ENCODE assay signal across 8 cellular contexts in genomic region chr2:10835052-10835970, GRCh38. TPM values are rescaled to one million over a fixed set of nuclear protein-coding genes. Genes with fewer than 3 reads are reported as not detected.
DNase-seq lines count a peak whose midpoint lies in the region; TF ChIP-seq lines count a peak whose summit lies in the region.

No MANE protein-coding gene starts in this region.

- DNase-seq in GM03348 (ENCODE audit: low spot score) (peak; percentile 89), HAP-1 (ENCODE audit: low spot score in 2 of 2) (peak; percentile 61 to 93), NCI-H1694 treated with DMSO at 0.1 percent for 48 hours (lab: John Stamatoyannopoulos, UW) (peak; percentile 91), cardiac fibroblast (ENCODE audit: low read depth in 2 of 2) (peak; percentile 43 to 54), lung microvascular endothelial cell (ENCODE audit: low read depth in 2 of 2) (peak; percentile 49 to 69), cerebellar nuclear complex (lab: John Stamatoyannopoulos, UW) (no peak)
- DNase-seq in activated CD4-positive, CD25-positive, alpha-beta regulatory T cell treated with anti-CD3 and anti-CD28 coated beads, Interleukin-2, amount 50 U/mL, for 16 hours (ENCODE audit: low read depth, low spot score): peak; percentile 40
- DNase-seq in stimulated activated CD8-positive, alpha-beta memory T cell treated with anti-CD3 and anti-CD28 coated beads, Interleukin-15, amount 100 ng/mL, for 48 hours (ENCODE audit: low read depth in 2 of 2): peak; percentile 60 to 67

- peaks cover 11% of the 10 kb centered on the region for H3K27me3 ChIP-seq in HAP-1 (ENCODE audit: low read depth)

- no peaks in the 10 kb centered on the region for H3K36me3 ChIP-seq in HAP-1 (replicated peaks)

- H3K9me3 ChIP-seq in HAP-1: no peaks in the 10 kb centered on the region

- TF ChIP-seq CTCF in cardiac fibroblast (IDR thresholded peaks at IDR 0.05; ENCODE audit: low read depth, low read length): peak; percentile 95

- in situ Hi-C loops in HAP-1 (cut with MboI; ENCODE audit: low sequenced_read_pairs): loop anchor here (5.0 to 25.0 kb wide), 3 partner anchors 287 to 752 kb away; no protein-coding TSS in a partner anchor

- H3K4me1 ChIP-seq in HAP-1: peaks cover 6% of the 10 kb centered on the region

- H3K4me3 ChIP-seq in HAP-1 (no peak overlapping the region), cardiac fibroblast (replicated peaks in 1 of 2; ENCODE audit: low read depth in 2 of 2, low read length in 2 of 2) (no peak overlapping the region)

RNA-seq across cellular contexts. Expression of gene PDIA6, which starts 22.7 kb away (rescaled TPM):
- total RNA-seq in lung microvascular endothelial cell: 314 and 317 TPM in 2 replicates

Comparison
In these comparisons a context has a peak if more than half of its experiments do, and no peak if none do; other contexts are left out.
1. DNase-seq: peak in GM03348 (single experiment), HAP-1 (2 of 2), NCI-H1694 treated with DMSO at 0.1 percent for 48 hours (single experiment), activated CD4-positive, CD25-positive, alpha-beta regulatory T cell treated with anti-CD3 and anti-CD28 coated beads, Interleukin-2, amount 50 U/mL, for 16 hours (single experiment), cardiac fibroblast (2 of 2), lung microvascular endothelial cell (2 of 2) and stimulated activated CD8-positive, alpha-beta memory T cell treated with anti-CD3 and anti-CD28 coated beads, Interleukin-15, amount 100 ng/mL, for 48 hours (2 of 2); none in cerebellar nuclear complex (0 of 2).